In genomic region chr5:176837707-176838115, GRCh38 we compare ENCODE assay signal across 1 cellular context.
TF ChIP-seq lines count a peak whose summit lies in the region.

No MANE protein-coding gene starts in this region.

TF ChIP-seq in HEK293, 187 proteins besides CTCF, POLR2A, EP300 and RAD21 (continued from another document and continues in another):
- TF ChIP-seq, protein P1, sequence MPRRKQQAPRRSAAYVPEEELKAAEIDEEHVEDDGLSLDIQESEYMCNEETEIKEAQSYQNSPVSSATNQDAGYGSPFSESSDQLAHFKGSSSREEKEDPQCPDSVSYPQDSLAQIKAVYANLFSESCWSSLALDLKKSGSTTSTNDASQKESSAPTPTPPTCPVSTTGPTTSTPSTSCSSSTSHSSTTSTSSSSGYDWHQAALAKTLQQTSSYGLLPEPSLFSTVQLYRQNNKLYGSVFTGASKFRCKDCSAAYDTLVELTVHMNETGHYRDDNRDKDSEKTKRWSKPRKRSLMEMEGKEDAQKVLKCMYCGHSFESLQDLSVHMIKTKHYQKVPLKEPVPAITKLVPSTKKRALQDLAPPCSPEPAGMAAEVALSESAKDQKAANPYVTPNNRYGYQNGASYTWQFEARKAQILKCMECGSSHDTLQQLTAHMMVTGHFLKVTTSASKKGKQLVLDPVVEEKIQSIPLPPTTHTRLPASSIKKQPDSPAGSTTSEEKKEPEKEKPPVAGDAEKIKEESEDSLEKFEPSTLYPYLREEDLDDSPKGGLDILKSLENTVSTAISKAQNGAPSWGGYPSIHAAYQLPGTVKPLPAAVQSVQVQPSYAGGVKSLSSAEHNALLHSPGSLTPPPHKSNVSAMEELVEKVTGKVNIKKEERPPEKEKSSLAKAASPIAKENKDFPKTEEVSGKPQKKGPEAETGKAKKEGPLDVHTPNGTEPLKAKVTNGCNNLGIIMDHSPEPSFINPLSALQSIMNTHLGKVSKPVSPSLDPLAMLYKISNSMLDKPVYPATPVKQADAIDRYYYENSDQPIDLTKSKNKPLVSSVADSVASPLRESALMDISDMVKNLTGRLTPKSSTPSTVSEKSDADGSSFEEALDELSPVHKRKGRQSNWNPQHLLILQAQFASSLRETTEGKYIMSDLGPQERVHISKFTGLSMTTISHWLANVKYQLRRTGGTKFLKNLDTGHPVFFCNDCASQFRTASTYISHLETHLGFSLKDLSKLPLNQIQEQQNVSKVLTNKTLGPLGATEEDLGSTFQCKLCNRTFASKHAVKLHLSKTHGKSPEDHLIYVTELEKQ (tag by site-specific recombination; IDR thresholded peaks at IDR 0.05; ENCODE audit: borderline replicate concordance) = no peak
- TF ChIP-seq ZNF423 (tag by site-specific recombination; IDR thresholded peaks at IDR 0.05) (no peak), REPIN1 (tag by site-specific recombination; IDR thresholded peaks at IDR 0.05; ENCODE audit: low read depth) (no peak), ZNF416 (tag by site-specific recombination; IDR thresholded peaks at IDR 0.05) (no peak), ZNF701 (tag by site-specific recombination; IDR thresholded peaks at IDR 0.05) (no peak), GLIS1 (tag by site-specific recombination; IDR thresholded peaks at IDR 0.05) (0 out of 2 replicates have a peak, but pooled peaks have one; percentile 11), ZNF692 (tag by site-specific recombination; IDR thresholded peaks at IDR 0.05) (no peak), RBAK (tag by site-specific recombination; IDR thresholded peaks at IDR 0.05) (no peak), KLF16 (tag by site-specific recombination; IDR thresholded peaks at IDR 0.05) (no peak), MYNN (tag by site-specific recombination; IDR thresholded peaks at IDR 0.05; ENCODE audit: borderline replicate concordance) (no peak), ZIC2 (tag by site-specific recombination; IDR thresholded peaks at IDR 0.05) (no peak), KLF9 (tag by site-specific recombination; IDR thresholded peaks at IDR 0.05; ENCODE audit: low read depth) (no peak), ZNF311 (tag by site-specific recombination; IDR thresholded peaks at IDR 0.05; ENCODE audit: borderline replicate concordance) (no peak), ZNF621 (tag by site-specific recombination; IDR thresholded peaks at IDR 0.05) (no peak), ZBTB21 (tag by site-specific recombination; IDR thresholded peaks at IDR 0.05) (no peak), GLI4 (tag by site-specific recombination; IDR thresholded peaks at IDR 0.05) (no peak), TRIM28 (IDR thresholded peaks at IDR 0.05; ENCODE audit: borderline replicate concordance, low read length) (peak; percentile 69; the same call in 1 of the 2 replicates), ZNF555 (tag by site-specific recombination; conservative IDR thresholded peaks at IDR 0.05) (no peak), ZNF76 (tag by site-specific recombination; IDR thresholded peaks at IDR 0.05; ENCODE audit: borderline replicate concordance, low read depth) (no peak), ZBTB20 (tag by site-specific recombination; IDR thresholded peaks at IDR 0.05) (no peak), ZNF2 (tag by site-specific recombination; IDR thresholded peaks at IDR 0.05) (peak; percentile 87), ZNF530 (tag by site-specific recombination; IDR thresholded peaks at IDR 0.05; ENCODE audit: low read depth) (no peak), ZNF664 (tag by site-specific recombination; IDR thresholded peaks at IDR 0.05) (peak; percentile 77), TCF7L2 (IDR thresholded peaks at IDR 0.05; ENCODE audit: borderline replicate concordance, low read depth, low read length) (no peak), WT1 (tag by site-specific recombination; IDR thresholded peaks at IDR 0.05) (no peak), ZNF585B (tag by site-specific recombination; IDR thresholded peaks at IDR 0.05) (no peak), ZEB2 (tag by site-specific recombination; IDR thresholded peaks at IDR 0.05) (no peak), ZNF140 (tag by site-specific recombination; IDR thresholded peaks at IDR 0.05) (no peak), KLF8 (tag by site-specific recombination; IDR thresholded peaks at IDR 0.05) (no peak), PATZ1 (tag by site-specific recombination; IDR thresholded peaks at IDR 0.05) (no peak), ZNF324 (tag by site-specific recombination; IDR thresholded peaks at IDR 0.05) (no peak), ZNF510 (tag by site-specific recombination; IDR thresholded peaks at IDR 0.05; ENCODE audit: insufficient replicate concordance) (no peak), ZFP69B (tag by site-specific recombination; IDR thresholded peaks at IDR 0.05) (no peak), ZNF777 (tag by site-specific recombination; IDR thresholded peaks at IDR 0.05; ENCODE audit: borderline replicate concordance) (no peak), ZNF645 (tag by site-specific recombination; IDR thresholded peaks at IDR 0.05) (no peak), ZNF626 (tag by site-specific recombination; IDR thresholded peaks at IDR 0.05) (no peak), ZNF214 (tag by site-specific recombination; IDR thresholded peaks at IDR 0.05; ENCODE audit: borderline replicate concordance) (no peak), KLF1 (tag by site-specific recombination; IDR thresholded peaks at IDR 0.05) (no peak), ZBTB7A (tag by site-specific recombination; IDR thresholded peaks at IDR 0.05; ENCODE audit: low read depth) (no peak), FEZF1 (tag by site-specific recombination; IDR thresholded peaks at IDR 0.05) (no peak), ZNF791 (tag by site-specific recombination; IDR thresholded peaks at IDR 0.05) (no peak), ZNF433 (tag by site-specific recombination; IDR thresholded peaks at IDR 0.05; ENCODE audit: low read depth) (no peak), ZXDB (tag by site-specific recombination; IDR thresholded peaks at IDR 0.05) (no peak; the same call in 1 of the 2 replicates), ZNF670 (tag by site-specific recombination; IDR thresholded peaks at IDR 0.05; ENCODE audit: low read depth) (no peak), ZNF366 (tag by site-specific recombination; conservative IDR thresholded peaks at IDR 0.05) (no peak), ZFP37 (tag by site-specific recombination; IDR thresholded peaks at IDR 0.05) (no peak), ZNF544 (tag by site-specific recombination; IDR thresholded peaks at IDR 0.05) (no peak), SP2 (tag by site-specific recombination; IDR thresholded peaks at IDR 0.05) (no peak), OVOL3 (tag by site-specific recombination; IDR thresholded peaks at IDR 0.05) (peak; percentile 96; the same call in 1 of the 2 replicates), ZNF707 (tag by site-specific recombination; IDR thresholded peaks at IDR 0.05) (no peak), ZNF561 (tag by site-specific recombination; IDR thresholded peaks at IDR 0.05; ENCODE audit: borderline replicate concordance) (no peak)
- TF ChIP-seq, protein P2, sequence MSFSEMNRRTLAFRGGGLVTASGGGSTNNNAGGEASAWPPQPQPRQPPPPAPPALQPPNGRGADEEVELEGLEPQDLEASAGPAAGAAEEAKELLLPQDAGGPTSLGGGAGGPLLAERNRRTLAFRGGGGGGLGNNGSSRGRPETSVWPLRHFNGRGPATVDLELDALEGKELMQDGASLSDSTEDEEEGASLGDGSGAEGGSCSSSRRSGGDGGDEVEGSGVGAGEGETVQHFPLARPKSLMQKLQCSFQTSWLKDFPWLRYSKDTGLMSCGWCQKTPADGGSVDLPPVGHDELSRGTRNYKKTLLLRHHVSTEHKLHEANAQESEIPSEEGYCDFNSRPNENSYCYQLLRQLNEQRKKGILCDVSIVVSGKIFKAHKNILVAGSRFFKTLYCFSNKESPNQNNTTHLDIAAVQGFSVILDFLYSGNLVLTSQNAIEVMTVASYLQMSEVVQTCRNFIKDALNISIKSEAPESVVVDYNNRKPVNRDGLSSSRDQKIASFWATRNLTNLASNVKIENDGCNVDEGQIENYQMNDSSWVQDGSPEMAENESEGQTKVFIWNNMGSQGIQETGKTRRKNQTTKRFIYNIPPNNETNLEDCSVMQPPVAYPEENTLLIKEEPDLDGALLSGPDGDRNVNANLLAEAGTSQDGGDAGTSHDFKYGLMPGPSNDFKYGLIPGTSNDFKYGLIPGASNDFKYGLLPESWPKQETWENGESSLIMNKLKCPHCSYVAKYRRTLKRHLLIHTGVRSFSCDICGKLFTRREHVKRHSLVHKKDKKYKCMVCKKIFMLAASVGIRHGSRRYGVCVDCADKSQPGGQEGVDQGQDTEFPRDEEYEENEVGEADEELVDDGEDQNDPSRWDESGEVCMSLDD (tag by site-specific recombination; IDR thresholded peaks at IDR 0.05) = no peak
- TF ChIP-seq, protein P3, sequence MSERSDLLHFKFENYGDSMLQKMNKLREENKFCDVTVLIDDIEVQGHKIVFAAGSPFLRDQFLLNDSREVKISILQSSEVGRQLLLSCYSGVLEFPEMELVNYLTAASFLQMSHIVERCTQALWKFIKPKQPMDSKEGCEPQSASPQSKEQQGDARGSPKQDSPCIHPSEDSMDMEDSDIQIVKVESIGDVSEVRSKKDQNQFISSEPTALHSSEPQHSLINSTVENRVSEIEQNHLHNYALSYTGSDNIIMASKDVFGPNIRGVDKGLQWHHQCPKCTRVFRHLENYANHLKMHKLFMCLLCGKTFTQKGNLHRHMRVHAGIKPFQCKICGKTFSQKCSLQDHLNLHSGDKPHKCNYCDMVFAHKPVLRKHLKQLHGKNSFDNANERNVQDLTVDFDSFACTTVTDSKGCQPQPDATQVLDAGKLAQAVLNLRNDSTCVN (tag by site-specific recombination; optimal IDR thresholded peaks at IDR 0.05) = peak; percentile 21
- TF ChIP-seq, protein P4, sequence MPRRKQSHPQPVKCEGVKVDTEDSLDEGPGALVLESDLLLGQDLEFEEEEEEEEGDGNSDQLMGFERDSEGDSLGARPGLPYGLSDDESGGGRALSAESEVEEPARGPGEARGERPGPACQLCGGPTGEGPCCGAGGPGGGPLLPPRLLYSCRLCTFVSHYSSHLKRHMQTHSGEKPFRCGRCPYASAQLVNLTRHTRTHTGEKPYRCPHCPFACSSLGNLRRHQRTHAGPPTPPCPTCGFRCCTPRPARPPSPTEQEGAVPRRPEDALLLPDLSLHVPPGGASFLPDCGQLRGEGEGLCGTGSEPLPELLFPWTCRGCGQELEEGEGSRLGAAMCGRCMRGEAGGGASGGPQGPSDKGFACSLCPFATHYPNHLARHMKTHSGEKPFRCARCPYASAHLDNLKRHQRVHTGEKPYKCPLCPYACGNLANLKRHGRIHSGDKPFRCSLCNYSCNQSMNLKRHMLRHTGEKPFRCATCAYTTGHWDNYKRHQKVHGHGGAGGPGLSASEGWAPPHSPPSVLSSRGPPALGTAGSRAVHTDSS (tag by site-specific recombination; IDR thresholded peaks at IDR 0.05) = no peak
